Comparison of ENCODE assay signal across 13 cellular contexts in genomic region chr13:43094901-43095300, GRCh38.
DNase-seq lines count a peak whose midpoint lies in the region; ATAC-seq, FAIRE-seq and TF ChIP-seq lines count a peak whose summit lies in the region.
"Had no signal": no experiment of that assay in that cellular context is flagged by ENCODE, and none has a peak within 500 bp of the region (broad histone marks: within the 10 kb centered on the region; RNA-seq: fewer than 3 reads in every experiment).

No MANE protein-coding gene starts in this region.

- H3K36me3 ChIP-seq in OCI-LY7 (ENCODE audit: insufficient read depth, low read length), result no peaks in the 10 kb centered on the region
- H3K36me3 ChIP-seq: uterus had no signal

- DNase-seq in GM18507 (ENCODE audit: extremely low spot score, insufficient read length, low read depth) (peak; percentile 26), NCI-H1694 (lab: John Stamatoyannopoulos, UW) (no peak), MV-4-11 (lab: John Stamatoyannopoulos, UW) (no peak), NCI-H345 treated with DMSO at 0.1 percent for 48 hours (lab: John Stamatoyannopoulos, UW; ENCODE audit: unreplicated experiment) (no peak), OCI-LY7 (ENCODE audit: low spot score) (no peak)
- DNase-seq in activated naive CD8-positive, alpha-beta T cell treated with anti-CD3 and anti-CD28 coated beads for 36 hours, result no peak
- DNase-seq: COR-L47, GOT3, natural killer cell, uterus had no signal

- BruUV-seq in OCI-LY7 (replicated peaks; lab: Mats Ljungman, UMichigan), result no TSS peak

- no peaks in the 10 kb centered on the region for H3K9me3 ChIP-seq in OCI-LY7 (ENCODE audit: low read length)
- H3K9me3 ChIP-seq: SJSA1, uterus had no signal

- intact Hi-C loops in OCI-LY7 (cut with micrococcal nuclease; ENCODE audit: unreplicated experiment), result loop anchor here (10.0 kb wide), 1 partner anchor 1970 kb away; no protein-coding TSS in a partner anchor

- no peak overlapping the region for H3K4me3 Mint-ChIP-seq in activated naive CD8-positive, alpha-beta T cell treated with anti-CD3 and anti-CD28 coated beads for 36 hours
- H3K4me3 Mint-ChIP-seq: natural killer cell had no signal

- no peak overlapping the region for H3K4me2 ChIP-seq in OCI-LY7 (ENCODE audit: low read length)

- H3K79me2 ChIP-seq in OCI-LY7 (ENCODE audit: insufficient read depth, low read depth, low read length), result no peaks in the 10 kb centered on the region

- H3K9me2 ChIP-seq in OCI-LY7 (ENCODE audit: insufficient read depth, low read length), result no peaks in the 10 kb centered on the region

- H3K4me1 Mint-ChIP-seq in activated naive CD8-positive, alpha-beta T cell treated with anti-CD3 and anti-CD28 coated beads for 36 hours, result peaks cover 15% of the 10 kb centered on the region

- no peaks in the 10 kb centered on the region for H3K9me3 Mint-ChIP-seq in activated naive CD8-positive, alpha-beta T cell treated with anti-CD3 and anti-CD28 coated beads for 36 hours
- H3K9me3 Mint-ChIP-seq: natural killer cell had no signal

- no peak overlapping the region for H3K27ac ChIP-seq in OCI-LY7 (ENCODE audit: low read depth, low read length, poor library complexity, severe bottlenecking)
- H3K27ac ChIP-seq: SJSA1, uterus had no signal

- peak; percentile 44 for FAIRE-seq in GM18507 (lab: Jason Lieb, UNC)

- ATAC-seq in GM19463 (IDR thresholded peaks at IDR 0.05; ENCODE audit: unreplicated experiment) (peak; percentile 95), HG03045 (IDR thresholded peaks at IDR 0.05; ENCODE audit: unreplicated experiment) (peak; percentile 92)

- H3K4me1 ChIP-seq in OCI-LY7 (ENCODE audit: insufficient read depth, low read length, poor library complexity, severe bottlenecking), result no peaks in the 10 kb centered on the region
- H3K4me1 ChIP-seq: uterus had no signal

- H3K36me3 Mint-ChIP-seq in activated naive CD8-positive, alpha-beta T cell treated with anti-CD3 and anti-CD28 coated beads for 36 hours, result peaks cover 48% of the 10 kb centered on the region

- POLR2A ChIA-PET in OCI-LY7 (lab: Charles Lee), result interaction anchor here (0.6 to 1.2 kb wide), 2 partner anchors 93 to 170 kb away, joined by 3 to 4 read pairs; no protein-coding TSS in a partner anchor

- CTCF ChIA-PET in OCI-LY7 (lab: Charles Lee; ENCODE audit: unreplicated experiment), result no interaction called here

- TF ChIP-seq CTCF in OCI-LY7 (conservative IDR thresholded peaks at IDR 0.05; ENCODE audit: low read length), result no peak

- no peaks in the 10 kb centered on the region for H3K27me3 Mint-ChIP-seq in activated naive CD8-positive, alpha-beta T cell treated with anti-CD3 and anti-CD28 coated beads for 36 hours

- peak overlapping the region; percentile 48 for H3K27ac Mint-ChIP-seq in activated naive CD8-positive, alpha-beta T cell treated with anti-CD3 and anti-CD28 coated beads for 36 hours

- no peak overlapping the region for H2AFZ ChIP-seq in OCI-LY7 (ENCODE audit: low read length)

- no peak overlapping the region for H3K4me3 ChIP-seq in OCI-LY7 (ENCODE audit: low read depth, low read length, poor library complexity, severe bottlenecking)
- H3K4me3 ChIP-seq: SJSA1, uterus had no signal

- H4K20me1 ChIP-seq in OCI-LY7 (ENCODE audit: insufficient read depth, low read length), result no peaks in the 10 kb centered on the region
